ENCODE assay signal across 12 cellular contexts in genomic region chr2:100757621-100758394, GRCh38.
DNase-seq lines count a peak whose midpoint lies in the region; ATAC-seq and TF ChIP-seq lines count a peak whose summit lies in the region.
"Had no signal": no experiment of that assay in that cellular context is flagged by ENCODE, and none has a peak within 500 bp of the region (broad histone marks: within the 10 kb centered on the region; RNA-seq: fewer than 3 reads in every experiment).

No MANE protein-coding gene starts in this region.

- no peaks in the 10 kb centered on the region for H3K9me3 Mint-ChIP-seq in activated naive CD4-positive, alpha-beta T cell treated with anti-CD3 and anti-CD28 coated beads, Interleukin-2, amount 10 ng/mL, durations not matched to agents 7 days and 5 days
- H3K9me3 Mint-ChIP-seq in activated naive CD4-positive, alpha-beta T cell treated with anti-CD3 and anti-CD28 coated beads for 36 hours = no peaks in the 10 kb centered on the region
- H3K9me3 Mint-ChIP-seq: activated T-helper 2 cell treated with anti-CD3 and anti-CD28 coated beads, Interferon-gamma antibody, Interleukin-2, Interleukin-4, amounts not matched to agents 10 μg/mL and 5 μg/mL and 100 μg/mL, durations not matched to agents 14 hours and 24 hours and 36 hours had no signal

- WGBS in lung, 2 donors = 81 to 86% methylated on average over 6 of the region's 6 CpGs

- ATAC-seq in lung (ENCODE audit: insufficient read depth, low FRiP score) = peak; percentile 35

- intact Hi-C loops in activated naive CD4-positive, alpha-beta T cell treated with anti-CD3 and anti-CD28 coated beads for 36 hours (cut with micrococcal nuclease) = no loop called here

- H3K4me3 Mint-ChIP-seq in activated naive CD4-positive, alpha-beta T cell treated with anti-CD3 and anti-CD28 coated beads, Interleukin-2, amount 10 ng/mL, durations not matched to agents 7 days and 5 days = no peak overlapping the region
- H3K4me3 Mint-ChIP-seq in activated naive CD4-positive, alpha-beta T cell treated with anti-CD3 and anti-CD28 coated beads for 36 hours = no peak overlapping the region

- CTCF ChIA-PET in AG04450 (lab: Charles Lee) = interaction anchor here (0.8 to 1.3 kb wide), 2 partner anchors 15 to 27 kb away, joined by 3 to 4 read pairs; no protein-coding TSS in a partner anchor
- CTCF ChIA-PET in activated naive CD4-positive, alpha-beta T cell treated with anti-CD3 and anti-CD28 coated beads, Interleukin-2, amount 10 ng/mL, durations not matched to agents 7 days and 5 days (lab: Charles Lee) = no interaction called here
- CTCF ChIA-PET in activated naive CD4-positive, alpha-beta T cell treated with anti-CD3 and anti-CD28 coated beads for 36 hours (lab: Charles Lee) = no interaction called here

- no peak overlapping the region for H3K27ac Mint-ChIP-seq in activated naive CD4-positive, alpha-beta T cell treated with anti-CD3 and anti-CD28 coated beads, Interleukin-2, amount 10 ng/mL, durations not matched to agents 7 days and 5 days
- no peak overlapping the region for H3K27ac Mint-ChIP-seq in activated naive CD4-positive, alpha-beta T cell treated with anti-CD3 and anti-CD28 coated beads for 36 hours
- H3K27ac Mint-ChIP-seq: activated T-helper 2 cell treated with anti-CD3 and anti-CD28 coated beads, Interferon-gamma antibody, Interleukin-2, Interleukin-4, amounts not matched to agents 10 μg/mL and 5 μg/mL and 100 μg/mL, durations not matched to agents 14 hours and 24 hours and 36 hours had no signal

- H3K9me3 ChIP-seq in AG04450 (ENCODE audit: control insufficient read depth, insufficient read depth, low read length) (no peaks in the 10 kb centered on the region), lung (ENCODE audit: control insufficient read depth in 2 of 2, insufficient read depth in 1 of 2, low read length in 1 of 2) (peaks cover 0 to 2% of the 10 kb centered on the region in 2 donors)

- H3K27me3 Mint-ChIP-seq in activated naive CD4-positive, alpha-beta T cell treated with anti-CD3 and anti-CD28 coated beads, Interleukin-2, amount 10 ng/mL, durations not matched to agents 7 days and 5 days = peaks cover 24% of the 10 kb centered on the region
- no peaks in the 10 kb centered on the region for H3K27me3 Mint-ChIP-seq in activated naive CD4-positive, alpha-beta T cell treated with anti-CD3 and anti-CD28 coated beads for 36 hours (ENCODE audit: low read depth)

- H3K27ac ChIP-seq in AG04450 (ENCODE audit: low read depth, low read length) = no peak overlapping the region
- no peak overlapping the region for H3K27ac ChIP-seq in lung (ENCODE audit: low read depth in 1 of 2, low read length in 1 of 2)
- H3K27ac ChIP-seq: BLaER1 treated with 17β-estradiol and CSF1 and Interleukin-3, amounts not matched to agents 10 nM and 100 nM had no signal

- no peak overlapping the region for H3K4me3 ChIP-seq in AG04450 (ENCODE audit: low read depth, low read length)
- no peak overlapping the region for H3K4me3 ChIP-seq in choroid plexus epithelial cell (ENCODE audit: low read depth, low read length)
- H3K4me3 ChIP-seq in lung = no peak overlapping the region
- H3K4me3 ChIP-seq: BLaER1 treated with 17β-estradiol and CSF1 and Interleukin-3, amounts not matched to agents 10 nM and 100 nM had no signal

- POLR2A ChIA-PET in AG04450 (lab: Yijun Ruan, JAX) = interaction anchor here (0.6 to 1.0 kb wide), 5 partner anchors 9 to 278 kb away, joined by 3 to 12 read pairs (median 3); no protein-coding TSS in a partner anchor

- no peaks in the 10 kb centered on the region for H3K27me3 ChIP-seq in AG04450 (ENCODE audit: control insufficient read depth, insufficient read depth, low read length)
- no peaks in the 10 kb centered on the region for H3K27me3 ChIP-seq in lung (ENCODE audit: control insufficient read depth, insufficient read depth)
- H3K27me3 ChIP-seq: BLaER1 treated with 17β-estradiol and CSF1 and Interleukin-3, amounts not matched to agents 10 nM and 100 nM had no signal

- DNase-seq in AG04450 (ENCODE audit: low read depth, low spot score) = peak; percentile 84
- DNase-seq in M059J (ENCODE audit: low read depth) = peak; percentile 97
- peak; percentile 94 for DNase-seq in choroid plexus epithelial cell (ENCODE audit: low read depth)
- DNase-seq in lung (ENCODE audit: low spot score) = no peak
- no peak for DNase-seq in activated naive CD4-positive, alpha-beta T cell treated with anti-CD3 and anti-CD28 coated beads, Interleukin-2, amount 10 ng/mL, durations not matched to agents 7 days and 5 days
- no peak for DNase-seq in effector CD4-positive, alpha-beta T cell
- DNase-seq in glomerular visceral epithelial cell (ENCODE audit: extremely low spot score) = no peak
- DNase-seq in activated naive CD4-positive, alpha-beta T cell treated with anti-CD3 and anti-CD28 coated beads for 36 hours = no peak
- DNase-seq: MV-4-11; stimulated activated naive CD4-positive, alpha-beta T cell had no signal

- H3K36me3 Mint-ChIP-seq in activated naive CD4-positive, alpha-beta T cell treated with anti-CD3 and anti-CD28 coated beads, Interleukin-2, amount 10 ng/mL, durations not matched to agents 7 days and 5 days = no peaks in the 10 kb centered on the region
- H3K36me3 Mint-ChIP-seq in activated naive CD4-positive, alpha-beta T cell treated with anti-CD3 and anti-CD28 coated beads for 36 hours (ENCODE audit: low read depth) = no peaks in the 10 kb centered on the region

- no peaks in the 10 kb centered on the region for H3K36me3 ChIP-seq in lung (ENCODE audit: control insufficient read depth in 2 of 2, insufficient read depth in 2 of 2, low read length in 2 of 2)
- H3K36me3 ChIP-seq: BLaER1 treated with 17β-estradiol and CSF1 and Interleukin-3, amounts not matched to agents 10 nM and 100 nM had no signal

- no peaks in the 10 kb centered on the region for H3K4me1 Mint-ChIP-seq in activated naive CD4-positive, alpha-beta T cell treated with anti-CD3 and anti-CD28 coated beads, Interleukin-2, amount 10 ng/mL, durations not matched to agents 7 days and 5 days
- H3K4me1 Mint-ChIP-seq in activated naive CD4-positive, alpha-beta T cell treated with anti-CD3 and anti-CD28 coated beads for 36 hours (ENCODE audit: low read depth) = peaks cover 6% of the 10 kb centered on the region

- peaks cover 2 to 4% of the 10 kb centered on the region in 2 donors for H3K4me1 ChIP-seq in lung (ENCODE audit: control insufficient read depth in 2 of 2, insufficient read depth in 2 of 2, low read length in 2 of 2)

- TF ChIP-seq CTCF in AG04450 (IDR thresholded peaks at IDR 0.05; ENCODE audit: low read depth, low read length) (no peak), choroid plexus epithelial cell (conservative IDR thresholded peaks at IDR 0.05; ENCODE audit: low read depth, low read length) (no peak), lung (IDR thresholded peaks at IDR 0.05; ENCODE audit: control extremely low read depth, extremely low read depth) (no peak)

Comparison
In these comparisons a context has a peak if more than half of its experiments do, and no peak if none do; other contexts are left out.
1. DNase-seq: peak in AG04450 (single experiment), M059J (single experiment) and choroid plexus epithelial cell (single experiment); none in lung (single experiment), activated naive CD4-positive, alpha-beta T cell treated with anti-CD3 and anti-CD28 coated beads, Interleukin-2, amount 10 ng/mL, durations not matched to agents 7 days and 5 days (single experiment), effector CD4-positive, alpha-beta T cell (single experiment), glomerular visceral epithelial cell (single experiment) and activated naive CD4-positive, alpha-beta T cell treated with anti-CD3 and anti-CD28 coated beads for 36 hours (single experiment).